Comparison of ENCODE assay signal across 1 cellular context in genomic region chr16:26453215-26453614, GRCh38.
TF ChIP-seq lines count a peak whose summit lies in the region.

No MANE protein-coding gene starts in this region.

TF ChIP-seq in H1, 55 proteins besides CTCF, POLR2A, EP300 and RAD21 (continued from another document):
- TF ChIP-seq USF2 (IDR thresholded peaks at IDR 0.05; ENCODE audit: low read length) (no peak), ZNF274 (IDR thresholded peaks at IDR 0.05; ENCODE audit: borderline replicate concordance, extremely low read depth, low read length) (no peak), CREB1 (IDR thresholded peaks at IDR 0.05) (no peak), SUZ12 (IDR thresholded peaks at IDR 0.05; ENCODE audit: low read length) (no peak), MAFK (IDR thresholded peaks at IDR 0.05; ENCODE audit: low read depth, low read length) (no peak), SP4 (IDR thresholded peaks at IDR 0.05; ENCODE audit: low read length) (no peak), JUN (IDR thresholded peaks at IDR 0.05; ENCODE audit: low read depth, low read length) (no peak), TAF1 (IDR thresholded peaks at IDR 0.05; ENCODE audit: low read depth, low read length) (no peak), SP1 (IDR thresholded peaks at IDR 0.05; ENCODE audit: low read depth, low read length) (no peak), ATF2 (IDR thresholded peaks at IDR 0.05; ENCODE audit: low read length) (no peak), KDM4A (IDR thresholded peaks at IDR 0.05; ENCODE audit: low read depth, low read length, severe bottlenecking) (no peak)
